Comparison of ENCODE assay signal across 1 cellular context in genomic region chr7:947391-948210, GRCh38.
TF ChIP-seq lines count a peak whose summit lies in the region.

No MANE protein-coding gene starts in this region.

TF ChIP-seq in HepG2, 621 proteins besides CTCF, POLR2A, EP300 and RAD21:
- TF ChIP-seq ZBTB33 (CRISPR knock-in tag; IDR thresholded peaks at IDR 0.05), result 0 out of 2 replicates have a peak, but pooled peaks have one; percentile 16
- no peak for TF ChIP-seq MAX (IDR thresholded peaks at IDR 0.05)
